Comparison of ENCODE assay signal across 1 cellular context in genomic region chr19:10565028-10565566, GRCh38.
TF ChIP-seq lines count a peak whose summit lies in the region.

No MANE protein-coding gene starts in this region.

TF ChIP-seq in endothelial cell of umbilical vein, 7 proteins besides CTCF, POLR2A, EP300 and RAD21:
- TF ChIP-seq EZH2 (IDR thresholded peaks at IDR 0.05; ENCODE audit: borderline replicate concordance, low read depth, low read length, severe bottlenecking), result no peak
- no peak for TF ChIP-seq POLR2AphosphoS5 (IDR thresholded peaks at IDR 0.05; ENCODE audit: insufficient read depth, low read depth, low read length)
- TF ChIP-seq MAX (IDR thresholded peaks at IDR 0.05; ENCODE audit: insufficient read depth, insufficient read length), result no peak
- TF ChIP-seq FOS (IDR thresholded peaks at IDR 0.05; ENCODE audit: borderline replicate concordance, insufficient read depth, low read length), result no peak
- TF ChIP-seq GATA2 (IDR thresholded peaks at IDR 0.05; ENCODE audit: insufficient read depth, insufficient read length, low read depth, low read length), result no peak
- TF ChIP-seq MYC (IDR thresholded peaks at IDR 0.05; ENCODE audit: low read depth, low read length), result no peak
- no peak for TF ChIP-seq JUN (IDR thresholded peaks at IDR 0.05; ENCODE audit: borderline replicate concordance, insufficient read depth, insufficient read length, low read depth)
